Comparison of ENCODE assay signal across 23 cellular contexts in the genomic region with DNA sequence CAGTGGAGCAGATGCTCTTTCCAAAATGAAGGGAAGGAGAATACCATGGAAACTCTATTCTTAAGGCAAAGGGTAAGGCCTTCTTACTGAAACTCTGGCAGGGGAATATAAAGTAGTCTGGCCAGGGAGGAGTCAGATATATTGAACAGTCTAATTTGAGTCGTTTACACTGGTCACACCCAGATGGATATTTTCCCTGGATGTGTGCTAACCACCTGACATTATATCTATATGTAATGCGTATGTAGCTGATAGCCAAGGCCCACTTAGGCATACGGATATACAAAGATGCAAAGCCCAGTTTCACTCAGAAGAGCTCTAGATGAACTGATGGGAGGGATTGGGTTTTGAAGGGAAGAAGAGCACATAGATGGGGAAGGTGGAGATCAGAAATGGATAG.
"Had no signal": no experiment of that assay in that cellular context is flagged by ENCODE, and none has a peak within 500 bp of the region (broad histone marks: within the 10 kb centered on the region; RNA-seq: fewer than 3 reads in every experiment).

No MANE protein-coding gene starts in this region.

- H3K36me3 ChIP-seq: gastroesophageal sphincter, heart left ventricle, lower lobe of right lung, neural progenitor cell, prostate gland, right atrium auricular region, tibial artery, upper lobe of left lung had no signal

- H3K4me2 ChIP-seq: neural progenitor cell had no signal

- H3K9me3 ChIP-seq: lower lobe of right lung, prostate gland, right atrium auricular region, testis, tibial artery, upper lobe of left lung had no signal

- H3K9ac ChIP-seq: neural progenitor cell had no signal

- H3K4me1 ChIP-seq: neural progenitor cell, prostate gland, right atrium auricular region, testis had no signal

- ATAC-seq: left ventricle myocardium superior; lower lobe of right lung; naive thymus-derived CD4-positive, alpha-beta T cell; sciatic nerve; stimulated activated memory B cell treated with anti-CD40 and anti-IgM and Interleukin-4, amounts not matched to agents 10 μg/mL and 1 μg/mL and 100 μg/mL, for 72 hours had no signal

- FAIRE-seq: endometrium, islet of Langerhans, urothelium cell line had no signal

- H2AFZ ChIP-seq: neural progenitor cell had no signal

- H3K27ac ChIP-seq: coronary artery, gastroesophageal sphincter, heart left ventricle, lower lobe of right lung, neural progenitor cell, prostate gland, right atrium auricular region, testis, tibial artery had no signal

- H3K4me3 ChIP-seq: coronary artery, gastroesophageal sphincter, heart left ventricle, lower lobe of right lung, neural progenitor cell, prostate gland, right atrium auricular region, testis, tibial artery, upper lobe of left lung had no signal

- H3K27me3 ChIP-seq: gastroesophageal sphincter, heart left ventricle, right atrium auricular region, testis, tibial artery, upper lobe of left lung had no signal

- DNase-seq: effector memory CD4-positive, alpha-beta T cell; erythroblast; heart left ventricle; hippocampal formation; left ventricle myocardium superior; lower lobe of right lung; naive thymus-derived CD4-positive, alpha-beta T cell; stimulated activated CD4-positive, alpha-beta T cell treated with anti-CD3 and anti-CD28 coated beads, Interleukin-4, amount 100 ng/mL, for 4 hours; stimulated activated naive CD8-positive, alpha-beta T cell treated with anti-CD3 and anti-CD28 coated beads, Interleukin-15, Interleukin-2, amounts not matched to agents 100 U/mL and 50 U/mL, for 24 hours; substantia nigra; testis; tibial artery; upper lobe of left lung had no signal
